Comparison of ENCODE assay signal across 21 cellular contexts in genomic region chr20:61306935-61307475, GRCh38. TPM values are rescaled to one million over a fixed set of nuclear protein-coding genes. Genes with fewer than 3 reads are reported as not detected.
"Had no signal": no experiment of that assay in that cellular context is flagged by ENCODE, and none has a peak within 500 bp of the region (broad histone marks: within the 10 kb centered on the region; RNA-seq: fewer than 3 reads in every experiment).

No MANE protein-coding gene starts in this region.

- ATAC-seq: activated CD8-positive, alpha-beta T cell treated with anti-CD3 and anti-CD28 coated beads, Interleukin-2, amount 10 ng/mL, durations not matched to agents 7 days and 5 days; left ventricle myocardium superior had no signal

- H2AFZ ChIP-seq: hepatocyte had no signal

- H3K9me3 ChIP-seq: adrenal gland, ascending aorta, sigmoid colon, testis, vagina had no signal

- H3K27me3 ChIP-seq: adrenal gland, ascending aorta, hepatocyte, sigmoid colon, testis, vagina had no signal

- H3K4me3 ChIP-seq: adrenal gland, ascending aorta, coronary artery, hepatocyte, sigmoid colon, testis, vagina had no signal

- H3K79me2 ChIP-seq: hepatocyte had no signal

- H3K4me1 ChIP-seq: adrenal gland, ascending aorta, sigmoid colon, testis, vagina had no signal

- DNase-seq: activated CD4-positive, alpha-beta T cell treated with anti-CD3 and anti-CD28 coated beads for 1 hour; activated CD4-positive, alpha-beta T cell treated with anti-CD3 and anti-CD28 coated beads, Interleukin-2, amount 50 U/mL, for 1 hour; activated CD8-positive, alpha-beta T cell treated with anti-CD3 and anti-CD28 coated beads, Interleukin-2, amount 10 ng/mL, durations not matched to agents 7 days and 5 days; activated T-cell treated with anti-CD3 and anti-CD28 coated beads, Interleukin-2, amount 50 U/mL, for 1 hour; adrenal gland; foreskin fibroblast; glutamatergic neuron; left ventricle myocardium superior; nephron progenitor cell; sigmoid colon; stimulated activated CD4-positive, alpha-beta T cell treated with anti-CD3 and anti-CD28 coated beads, Interleukin-2, amount 100 ng/mL, for 48 hours; stimulated activated naive CD4-positive, alpha-beta T cell; T-helper 1 cell; testis; trophoblast cell; WERI-Rb-1 had no signal

- H3K27ac ChIP-seq: adrenal gland, ascending aorta, coronary artery, hepatocyte, sigmoid colon, testis, vagina, WERI-Rb-1 had no signal

- H3K36me3 ChIP-seq: adrenal gland, ascending aorta, sigmoid colon, vagina, WERI-Rb-1 had no signal

- H3K4me2 ChIP-seq: hepatocyte had no signal

- FAIRE-seq: TTC549 had no signal

RNA-seq across cellular contexts. Expression of gene CDH4, which starts 54.9 kb away (rescaled TPM):
- total RNA-seq: ascending aorta, left ventricle myocardium superior had no signal
